ENCODE assay signal across 15 cellular contexts in the genomic region with DNA sequence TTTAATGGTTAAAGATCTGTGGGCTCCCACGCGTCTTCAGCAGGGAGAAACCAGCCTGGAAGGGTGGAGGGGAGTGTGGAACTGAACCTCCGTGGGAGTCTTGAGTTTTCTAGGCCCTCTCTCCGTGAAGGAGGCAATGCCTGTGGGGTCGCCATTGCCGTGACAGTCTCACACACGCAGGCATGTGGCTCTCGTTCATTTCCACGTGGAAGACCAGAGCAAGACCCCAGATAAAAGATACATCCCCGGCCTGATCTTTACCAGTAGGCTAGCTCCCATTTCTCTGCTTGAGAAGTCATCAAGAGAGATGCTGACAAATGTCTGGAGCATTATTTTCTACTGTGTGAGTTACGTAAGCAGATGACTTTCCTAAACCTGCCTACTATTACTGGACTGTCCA.
"Had no signal": no experiment of that assay in that cellular context is flagged by ENCODE, and none has a peak within 500 bp of the region (broad histone marks: within the 10 kb centered on the region; RNA-seq: fewer than 3 reads in every experiment).

No MANE protein-coding gene starts in this region.

- H3K9me3 ChIP-seq: testis, upper lobe of left lung had no signal

- H3K4me3 ChIP-seq: left lung, testis, upper lobe of left lung had no signal

- H3K36me3 ChIP-seq: left lung, upper lobe of left lung had no signal

- H3K79me2 ChIP-seq: parathyroid adenoma had no signal

- DNase-seq: activated CD4-positive, alpha-beta T cell treated with anti-CD3 and anti-CD28 coated beads for 48 hours; activated CD8-positive, alpha-beta memory T cell treated with anti-CD3 and anti-CD28 coated beads, Interleukin-2, amount 50 U/mL, for 48 hours; activated gamma-delta T cell treated with Interleukin-2 at 50 U/mL for 16 hours; activated naive CD8-positive, alpha-beta T cell treated with anti-CD3 and anti-CD28 coated beads for 36 hours; cerebellar nuclear complex; islet precursor cell; mammary epithelial cell; naive thymus-derived CD4-positive, alpha-beta T cell; stimulated activated CD4-positive, alpha-beta T cell treated with anti-CD3 and anti-CD28 coated beads, Interleukin-1b, Interleukin-23, amount 100 ng/mL, for 48 hours; stimulated activated naive CD8-positive, alpha-beta T cell treated with anti-CD3 and anti-CD28 coated beads, Interleukin-15, amount 100 ng/mL, for 72 hours; testis; upper lobe of left lung had no signal

- ATAC-seq: left lung; naive thymus-derived CD4-positive, alpha-beta T cell; stimulated activated naive CD8-positive, alpha-beta T cell treated with anti-CD3 and anti-CD28 coated beads, Interleukin-15, amount 100 ng/mL, for 72 hours; WTC11 had no signal

- H3K4me1 ChIP-seq: left lung, parathyroid adenoma, testis, upper lobe of left lung had no signal

- H3K27me3 ChIP-seq: left lung, testis, upper lobe of left lung had no signal

- H3K27ac ChIP-seq: left lung, parathyroid adenoma, testis, upper lobe of left lung had no signal

- H2AFZ ChIP-seq: parathyroid adenoma had no signal

- H3K9ac ChIP-seq: parathyroid adenoma had no signal
